In genomic region chr11:74418509-74418895, GRCh38 we compare ENCODE assay signal across 8 cellular contexts. TPM values are rescaled to one million over a fixed set of nuclear protein-coding genes. Genes with fewer than 3 reads are reported as not detected.
A peak's percentile ranks its signal among the peaks of the same experiment; 100 is the strongest.
DNase-seq lines count a peak whose midpoint lies in the region; ATAC-seq and TF ChIP-seq lines count a peak whose summit lies in the region.

No MANE protein-coding gene starts in this region.

- CTCF ChIA-PET in activated CD4-positive, alpha-beta T cell treated with anti-CD3 and anti-CD28 coated beads for 36 hours (lab: Charles Lee) = interaction anchor here (0.6 to 2.0 kb wide), 2 partner anchors 29 to 58 kb away, joined by 3 to 5 read pairs; no protein-coding TSS in a partner anchor
- CTCF ChIA-PET in activated CD4-positive, alpha-beta T cell treated with anti-CD3 and anti-CD28 coated beads, Interleukin-2, amount 10 ng/mL, durations not matched to agents 7 days and 5 days (lab: Charles Lee) = interaction anchor here (1.1 kb wide), 1 partner anchor 31 kb away, joined by 3 read pairs; no protein-coding TSS in a partner anchor
- CTCF ChIA-PET in CD4-positive, alpha-beta memory T cell (lab: Charles Lee; ENCODE audit: partially characterized antibody) = interaction anchor here (2.4 kb wide), 1 partner anchor 29 kb away, joined by 7 read pairs; no protein-coding TSS in a partner anchor

- H3K27ac Mint-ChIP-seq in activated CD4-positive, alpha-beta T cell treated with anti-CD3 and anti-CD28 coated beads for 36 hours = peak overlapping the region; percentile 61
- no peak overlapping the region for H3K27ac Mint-ChIP-seq in activated CD4-positive, alpha-beta T cell treated with anti-CD3 and anti-CD28 coated beads, Interleukin-2, amount 10 ng/mL, durations not matched to agents 7 days and 5 days
- peak overlapping the region in 1 of 7 donors; percentile 35 for H3K27ac Mint-ChIP-seq in CD4-positive, alpha-beta memory T cell

- H3K27me3 ChIP-seq in foreskin keratinocyte (no peaks in the 10 kb centered on the region), tibial artery (no peaks in the 10 kb centered on the region)
- H3K27me3 ChIP-seq in CD4-positive, alpha-beta memory T cell (ENCODE audit: insufficient read depth, low read length) = no peaks in the 10 kb centered on the region

- no peak overlapping the region for H3K4me3 Mint-ChIP-seq in activated CD4-positive, alpha-beta T cell treated with anti-CD3 and anti-CD28 coated beads for 36 hours
- no peak overlapping the region for H3K4me3 Mint-ChIP-seq in activated CD4-positive, alpha-beta T cell treated with anti-CD3 and anti-CD28 coated beads, Interleukin-2, amount 10 ng/mL, durations not matched to agents 7 days and 5 days
- H3K4me3 Mint-ChIP-seq in CD4-positive, alpha-beta memory T cell = no peak overlapping the region

- intact Hi-C loops in activated CD4-positive, alpha-beta T cell treated with anti-CD3 and anti-CD28 coated beads for 36 hours (cut with DNase I, micrococcal nuclease) = loop anchor here (1.0 to 2.0 kb wide), 3 partner anchors 20 to 28 kb away; partner anchors contain the start of gene PGM2L1 (in 1 of the 2)
- intact Hi-C loops in tibial artery (cut with DNase I; ENCODE audit: low total_unique reads) = no loop called here
- intact Hi-C loops in CD4-positive, alpha-beta memory T cell (cut with micrococcal nuclease) = no loop called here

- H3K4me1 Mint-ChIP-seq in activated CD4-positive, alpha-beta T cell treated with anti-CD3 and anti-CD28 coated beads for 36 hours = peaks cover 32% of the 10 kb centered on the region
- H3K4me1 Mint-ChIP-seq in activated CD4-positive, alpha-beta T cell treated with anti-CD3 and anti-CD28 coated beads, Interleukin-2, amount 10 ng/mL, durations not matched to agents 7 days and 5 days = peaks cover 13% of the 10 kb centered on the region
- peaks cover 10 to 20% (median 15%) of the 10 kb centered on the region in 4 donors for H3K4me1 Mint-ChIP-seq in CD4-positive, alpha-beta memory T cell

- H3K27ac ChIP-seq in foreskin keratinocyte (peak overlapping the region; percentile 27), tibial artery (peak overlapping the region; percentile 70)
- H3K27ac ChIP-seq in CD4-positive, alpha-beta memory T cell (ENCODE audit: low read depth, low read length) = no peak overlapping the region

- POLR2A ChIA-PET in activated CD4-positive, alpha-beta T cell treated with anti-CD3 and anti-CD28 coated beads for 36 hours (lab: Charles Lee) = no interaction called here
- POLR2A ChIA-PET in activated CD4-positive, alpha-beta T cell treated with anti-CD3 and anti-CD28 coated beads, Interleukin-2, amount 10 ng/mL, durations not matched to agents 7 days and 5 days (lab: Charles Lee) = no interaction called here
- POLR2A ChIA-PET in CD4-positive, alpha-beta memory T cell (lab: Charles Lee; ENCODE audit: partially characterized antibody) = no interaction called here

- no peaks in the 10 kb centered on the region for H3K36me3 ChIP-seq in tibial artery
- H3K36me3 ChIP-seq in CD4-positive, alpha-beta memory T cell (ENCODE audit: insufficient read depth, low read length) = no peaks in the 10 kb centered on the region

- H3K4me1 ChIP-seq in foreskin keratinocyte (peaks cover 25% of the 10 kb centered on the region), tibial artery (peaks cover 0 to 28% (median 15%) of the 10 kb centered on the region in 4 donors)
- H3K4me1 ChIP-seq in CD4-positive, alpha-beta memory T cell (ENCODE audit: insufficient read depth, low read length) = peaks cover 16% of the 10 kb centered on the region

- no peak for DNase-seq in activated CD4-positive, alpha-beta T cell treated with anti-CD3 and anti-CD28 coated beads for 36 hours
- no peak for DNase-seq in activated CD4-positive, alpha-beta T cell treated with anti-CD3 and anti-CD28 coated beads, Interleukin-2, amount 10 ng/mL, durations not matched to agents 7 days and 5 days
- DNase-seq in SK-MEL-5 (ENCODE audit: low read depth, low spot score) (peak; percentile 33), foreskin keratinocyte (peak in 1 of 2 donors; percentile 72), tibial artery (no peak), nucleus accumbens (lab: John Stamatoyannopoulos, UW) (no peak), KBM-7 (no peak)
- DNase-seq in CD4-positive, alpha-beta memory T cell = no peak

- no peaks in the 10 kb centered on the region for H3K9me3 Mint-ChIP-seq in activated CD4-positive, alpha-beta T cell treated with anti-CD3 and anti-CD28 coated beads for 36 hours (ENCODE audit: low read depth)
- no peaks in the 10 kb centered on the region for H3K9me3 Mint-ChIP-seq in activated CD4-positive, alpha-beta T cell treated with anti-CD3 and anti-CD28 coated beads, Interleukin-2, amount 10 ng/mL, durations not matched to agents 7 days and 5 days
- peaks cover 0 to 2% (median 0%) of the 10 kb centered on the region in 8 donors for H3K9me3 Mint-ChIP-seq in CD4-positive, alpha-beta memory T cell

- no peaks in the 10 kb centered on the region for H3K9me3 ChIP-seq in tibial artery
- H3K9me3 ChIP-seq in CD4-positive, alpha-beta memory T cell (ENCODE audit: control insufficient read depth in 1 of 2, low read length in 2 of 2) = no peaks in the 10 kb centered on the region

- in situ Hi-C loops in SK-MEL-5 (cut with HindIII; ENCODE audit: low pct_unique_long_range_greater_than_20kb, low sequenced_read_pairs) = no loop called here
- in situ Hi-C loops in KBM-7 (cut with MboI; ENCODE audit: low pct_unique_long_range_greater_than_20kb, low sequenced_read_pairs) = no loop called here

- peak; percentile 65 for ATAC-seq in activated CD4-positive, alpha-beta T cell treated with anti-CD3 and anti-CD28 coated beads for 36 hours
- peak; percentile 51 for ATAC-seq in foreskin keratinocyte

- H3K36me3 Mint-ChIP-seq in activated CD4-positive, alpha-beta T cell treated with anti-CD3 and anti-CD28 coated beads for 36 hours (ENCODE audit: low read depth) = no peaks in the 10 kb centered on the region
- H3K36me3 Mint-ChIP-seq in activated CD4-positive, alpha-beta T cell treated with anti-CD3 and anti-CD28 coated beads, Interleukin-2, amount 10 ng/mL, durations not matched to agents 7 days and 5 days (ENCODE audit: low read depth) = no peaks in the 10 kb centered on the region
- no peaks in the 10 kb centered on the region for H3K36me3 Mint-ChIP-seq in CD4-positive, alpha-beta memory T cell

- TF ChIP-seq CTCF in foreskin keratinocyte (conservative IDR thresholded peaks at IDR 0.05) (no peak), tibial artery (IDR thresholded peaks at IDR 0.05) (no peak)

- H3K4me3 ChIP-seq in tibial artery = no peak overlapping the region
- H3K4me3 ChIP-seq in CD4-positive, alpha-beta memory T cell (ENCODE audit: low read length in 2 of 2) = no peak overlapping the region

- no peaks in the 10 kb centered on the region for H3K27me3 Mint-ChIP-seq in activated CD4-positive, alpha-beta T cell treated with anti-CD3 and anti-CD28 coated beads for 36 hours
- H3K27me3 Mint-ChIP-seq in activated CD4-positive, alpha-beta T cell treated with anti-CD3 and anti-CD28 coated beads, Interleukin-2, amount 10 ng/mL, durations not matched to agents 7 days and 5 days = peaks cover 5% of the 10 kb centered on the region
- no peaks in the 10 kb centered on the region for H3K27me3 Mint-ChIP-seq in CD4-positive, alpha-beta memory T cell

RNA-seq across cellular contexts. Expression of gene PGM2L1, which starts 20.3 kb away (rescaled TPM):
- total RNA-seq in activated CD4-positive, alpha-beta T cell treated with anti-CD3 and anti-CD28 coated beads for 36 hours = 10 to 100 TPM in 1 of 2 experiments, 1 to 10 TPM in 1; 8.8 to 11.0 TPM
- 1 to 10 TPM; 8.4 to 9.9 TPM for total RNA-seq in activated CD4-positive, alpha-beta T cell treated with anti-CD3 and anti-CD28 coated beads, Interleukin-2, amount 10 ng/mL, durations not matched to agents 7 days and 5 days
- 0.67 and 0.92 TPM in 2 replicates for total RNA-seq in SK-MEL-5 (2014; rRNA removed; shearing (Covaris generic))
- 0.50 and 0.73 TPM in 2 replicates for polyA plus RNA-seq in SK-MEL-5 (2015; cell fraction: cytosol; rRNA removed)
- polyA plus RNA-seq in SK-MEL-5 (2015; cell fraction: nucleus; rRNA removed) = 0.75 and 0.79 TPM in 2 replicates
- 2.6 and 4.1 TPM in 2 replicates for total RNA-seq in foreskin keratinocyte
- polyA plus RNA-seq in foreskin keratinocyte = 0.70 and 0.86 TPM in 2 replicates
- total RNA-seq in CD4-positive, alpha-beta memory T cell = 10 to 100 TPM; 10.4 to 11.2 TPM
- polyA plus RNA-seq in CD4-positive, alpha-beta memory T cell = 1 to 10 TPM; 4.8 to 5.9 TPM

RNA-seq across cellular contexts. Expression of gene KCNE3, which starts 48.8 kb away (rescaled TPM):
- total RNA-seq in activated CD4-positive, alpha-beta T cell treated with anti-CD3 and anti-CD28 coated beads for 36 hours = not detected
- total RNA-seq in activated CD4-positive, alpha-beta T cell treated with anti-CD3 and anti-CD28 coated beads, Interleukin-2, amount 10 ng/mL, durations not matched to agents 7 days and 5 days = not detected
- total RNA-seq in SK-MEL-5 (2014; rRNA removed; shearing (Covaris generic)) = not detected in 2 replicates
- polyA plus RNA-seq in SK-MEL-5 (2015; cell fraction: cytosol; rRNA removed) = not detected in 2 replicates
- not detected in 2 replicates for polyA plus RNA-seq in SK-MEL-5 (2015; cell fraction: nucleus; rRNA removed)
- 0.07 TPM in 2 replicates for total RNA-seq in foreskin keratinocyte
- 0.01 TPM in 1 of 2 replicates, not detected in the other for polyA plus RNA-seq in foreskin keratinocyte
- total RNA-seq in CD4-positive, alpha-beta memory T cell = under 1 TPM in 1 of 2 experiments, not detected in 1; 0.28 TPM
- not detected for polyA plus RNA-seq in CD4-positive, alpha-beta memory T cell

Comparison
In these comparisons a context has a peak if more than half of its experiments do, and no peak if none do; other contexts are left out.
1. intact Hi-C loops: an anchor here in activated CD4-positive, alpha-beta T cell treated with anti-CD3 and anti-CD28 coated beads for 36 hours (1.0 to 2.0 kb wide); none called in tibial artery and CD4-positive, alpha-beta memory T cell.